In genomic region chr20:31675828-31676533, GRCh38 we compare ENCODE assay signal across 9 cellular contexts. TPM values are rescaled to one million over a fixed set of nuclear protein-coding genes. Genes with fewer than 3 reads are reported as not detected.
DNase-seq lines count a peak whose midpoint lies in the region; ATAC-seq, FAIRE-seq and TF ChIP-seq lines count a peak whose summit lies in the region.
"Had no signal": no experiment of that assay in that cellular context is flagged by ENCODE, and none has a peak within 500 bp of the region (broad histone marks: within the 10 kb centered on the region; RNA-seq: fewer than 3 reads in every experiment).

No MANE protein-coding gene starts in this region.

- no peak for ATAC-seq in Panc1
- no peak for ATAC-seq in GM21360 (IDR thresholded peaks at IDR 0.05; ENCODE audit: unreplicated experiment)

- H3K79me2 ChIP-seq in keratinocyte (ENCODE audit: control insufficient read depth, insufficient read depth, low read length): peaks cover 85% of the 10 kb centered on the region

- H3K4me3 Mint-ChIP-seq in activated naive CD4-positive, alpha-beta T cell treated with anti-CD3 and anti-CD28 coated beads for 36 hours: peak overlapping the region; percentile 84

- peak overlapping the region; percentile 27 for H3K27ac ChIP-seq in Panc1 (ENCODE audit: low read length)
- peak overlapping the region; percentile 45 for H3K27ac ChIP-seq in keratinocyte (ENCODE audit: control insufficient read depth, insufficient read depth, low read length)

- H3K4me1 Mint-ChIP-seq in activated naive CD4-positive, alpha-beta T cell treated with anti-CD3 and anti-CD28 coated beads for 36 hours (ENCODE audit: low read depth): peaks cover 82% of the 10 kb centered on the region

- no peak for FAIRE-seq in keratinocyte (lab: Jason Lieb, UNC)
- FAIRE-seq: A204.1 had no signal

- dilution Hi-C loops in keratinocyte (cut with MboI; ENCODE audit: extremely low pct_ligation_motif_present, low sequenced_read_pairs): no loop called here

- H2AFZ ChIP-seq in keratinocyte (ENCODE audit: control insufficient read depth, low read length): no peak overlapping the region

- H3K9me1 ChIP-seq in keratinocyte (ENCODE audit: control insufficient read depth, extremely low read depth, insufficient read depth, low read length): peaks cover 3% of the 10 kb centered on the region

- peaks cover 72% of the 10 kb centered on the region for H3K4me1 ChIP-seq in Panc1 (ENCODE audit: control insufficient read depth, insufficient read depth, low read length)
- H3K4me1 ChIP-seq in keratinocyte (ENCODE audit: control insufficient read depth, extremely low read depth, insufficient read depth, low read length): peaks cover 42% of the 10 kb centered on the region

- peak; percentile 50 to 69 for DNase-seq in NCI-H524 (lab: John Stamatoyannopoulos, UW)
- DNase-seq in NCI-H524 treated with DMSO at 0.1 percent for 48 hours (lab: John Stamatoyannopoulos, UW): no peak
- DNase-seq in Panc1 (ENCODE audit: low read depth, low spot score): no peak
- peak; percentile 89 for DNase-seq in activated naive CD4-positive, alpha-beta T cell treated with anti-CD3 and anti-CD28 coated beads for 36 hours
- DNase-seq in keratinocyte (ENCODE audit: low read depth, low spot score): no peak
- peak; percentile 37 to 58 for DNase-seq in stimulated activated CD4-positive, alpha-beta T cell treated with anti-CD3 and anti-CD28 coated beads, Interleukin-4, amount 100 ng/mL, for 48 hours (ENCODE audit: low read depth in 2 of 2)
- DNase-seq in NCI-H748 treated with DMSO at 0.1 percent for 48 hours (lab: John Stamatoyannopoulos, UW): no peak

- POLR2A ChIA-PET in Panc1 (lab: Charles Lee): interaction anchor here (0.6 kb wide), 1 partner anchor 50 kb away, joined by 3 read pairs; no protein-coding TSS in a partner anchor

- H3K4me3 ChIP-seq in Panc1 (ENCODE audit: low read depth in 2 of 2, low read length in 2 of 2) (no peak overlapping the region), keratinocyte (ENCODE audit: control insufficient read depth in 2 of 3, extremely low read depth in 1 of 3, insufficient read depth in 2 of 3, low read depth in 1 of 3, low read length in 3 of 3) (peak overlapping the region in 1 of 3 experiments; percentile 40)

- TF ChIP-seq CTCF in Panc1 (IDR thresholded peaks at IDR 0.05) (no peak), keratinocyte (optimal IDR thresholded peaks at IDR 0.05 in 1 of 3, IDR thresholded peaks at IDR 0.05 in 1 of 3, conservative IDR thresholded peaks at IDR 0.05 in 1 of 3; ENCODE audit: extremely low read depth in 1 of 3, insufficient read depth in 2 of 3, low read length in 3 of 3) (no peak)

- BruUV-seq in Panc1 (replicated peaks; lab: Mats Ljungman, UMichigan): TSS peak; percentile 5

- peaks cover 4% of the 10 kb centered on the region; the same call in 1 of the 2 replicates for H3K36me3 ChIP-seq in Panc1 (ENCODE audit: control insufficient read depth, insufficient read depth, low read length)
- H3K36me3 ChIP-seq in keratinocyte (ENCODE audit: control insufficient read depth in 2 of 2, extremely low read depth in 1 of 2, insufficient read depth in 2 of 2, low read length in 2 of 2): peaks cover 21 to 35% of the 10 kb centered on the region in 2 experiments

- no peaks in the 10 kb centered on the region for H3K9me3 Mint-ChIP-seq in activated naive CD4-positive, alpha-beta T cell treated with anti-CD3 and anti-CD28 coated beads for 36 hours

- peak overlapping the region; percentile 97 for H3K27ac Mint-ChIP-seq in activated naive CD4-positive, alpha-beta T cell treated with anti-CD3 and anti-CD28 coated beads for 36 hours

- H3K4me2 ChIP-seq in keratinocyte (ENCODE audit: control insufficient read depth, extremely low read depth, insufficient read depth, low read depth, low read length): peak overlapping the region; percentile 45

- no peaks in the 10 kb centered on the region for H3K9me3 ChIP-seq in Panc1 (ENCODE audit: control insufficient read depth, insufficient read depth, low read depth, low read length)
- no peaks in the 10 kb centered on the region for H3K9me3 ChIP-seq in keratinocyte (ENCODE audit: control insufficient read depth, low read depth, low read length)

- intact Hi-C loops in Panc1 (cut with micrococcal nuclease; ENCODE audit: unreplicated experiment): loop anchor here (5.0 kb wide), 1 partner anchor 46 kb away; the partner anchor contains the start of gene BCL2L1
- intact Hi-C loops in activated naive CD4-positive, alpha-beta T cell treated with anti-CD3 and anti-CD28 coated beads for 36 hours (cut with micrococcal nuclease): loop anchor here (1.0 to 5.0 kb wide), 6 partner anchors 14 to 104 kb away; partner anchors contain the start of genes BCL2L1 and TPX2

- H3K36me3 Mint-ChIP-seq in activated naive CD4-positive, alpha-beta T cell treated with anti-CD3 and anti-CD28 coated beads for 36 hours (ENCODE audit: low read depth): peaks cover 70% of the 10 kb centered on the region

- H3K27me3 ChIP-seq in Panc1 (ENCODE audit: control insufficient read depth, insufficient read depth, low read length): no peaks in the 10 kb centered on the region
- H3K27me3 ChIP-seq in keratinocyte (ENCODE audit: control insufficient read depth, extremely low read depth, insufficient read depth, low read length): no peaks in the 10 kb centered on the region

- CTCF ChIA-PET in Panc1 (lab: Charles Lee): interaction anchor here (0.6 to 1.8 kb wide), 7 partner anchors 8 to 416 kb away, joined by 3 to 9 read pairs (median 4); no protein-coding TSS in a partner anchor
- CTCF ChIA-PET in activated naive CD4-positive, alpha-beta T cell treated with anti-CD3 and anti-CD28 coated beads for 36 hours (lab: Charles Lee): interaction anchor here (0.9 to 8.6 kb wide), 11 partner anchors 9 to 115 kb away, joined by 3 to 103 read pairs (median 6); partner anchors contain the start of gene BCL2L1

- in situ Hi-C loops in Panc1 (cut with HindIII; ENCODE audit: low pct_unique_long_range_greater_than_20kb, low sequenced_read_pairs): no loop called here

- H3K9ac ChIP-seq in keratinocyte (ENCODE audit: control insufficient read depth, extremely low read depth, insufficient read depth, low read length): peak overlapping the region; percentile 16

- peaks cover 2% of the 10 kb centered on the region for H4K20me1 ChIP-seq in keratinocyte (ENCODE audit: control insufficient read depth, extremely low read depth, insufficient read depth, low read length)

- no peaks in the 10 kb centered on the region for H3K27me3 Mint-ChIP-seq in activated naive CD4-positive, alpha-beta T cell treated with anti-CD3 and anti-CD28 coated beads for 36 hours (ENCODE audit: low read depth)

RNA-seq across cellular contexts. Expression of gene COX4I2, which starts 38.3 kb away (rescaled TPM):
- not detected for total RNA-seq in Panc1 (2021; ENCODE audit: unreplicated experiment)
- not detected for polyA plus RNA-seq in Panc1 (2012; ENCODE audit: insufficient read length)
- total RNA-seq in activated naive CD4-positive, alpha-beta T cell treated with anti-CD3 and anti-CD28 coated beads for 36 hours: not detected
- polyA plus RNA-seq in keratinocyte: not detected in 3 replicates
- not detected for polyA plus RNA-seq in keratinocyte (2011; ENCODE audit: low read depth)
- polyA plus RNA-seq in keratinocyte (2011; cell fraction: cytosol; rRNA removed): not detected in 2 replicates
- polyA plus RNA-seq in keratinocyte (2011; cell fraction: nucleus; rRNA removed): not detected in 2 replicates
- polyA plus RNA-seq in keratinocyte (2012; ENCODE audit: low replicate concordance): not detected in 2 replicates
- not detected in 3 replicates for polyA minus RNA-seq in keratinocyte
- not detected for polyA minus RNA-seq in keratinocyte (2011; cell fraction: cytosol; rRNA and poly(A)+ RNA removed)
- not detected in 2 replicates for polyA minus RNA-seq in keratinocyte (2011; cell fraction: nucleus; rRNA and poly(A)+ RNA removed)

RNA-seq across cellular contexts. Expression of gene BCL2L1, which starts 46.7 kb away (rescaled TPM):
- 150 TPM for total RNA-seq in Panc1 (2021; ENCODE audit: unreplicated experiment)
- 127 TPM for polyA plus RNA-seq in Panc1 (2012; ENCODE audit: insufficient read length)
- total RNA-seq in activated naive CD4-positive, alpha-beta T cell treated with anti-CD3 and anti-CD28 coated beads for 36 hours: 10 to 100 TPM; 87.9 to 89.2 TPM
- polyA plus RNA-seq in keratinocyte: 90.0 to 142 TPM (median 109 TPM) in 3 replicates
- 197 TPM for polyA plus RNA-seq in keratinocyte (2011; ENCODE audit: low read depth)
- 118 and 127 TPM in 2 replicates for polyA plus RNA-seq in keratinocyte (2011; cell fraction: cytosol; rRNA removed)
- 135 and 145 TPM in 2 replicates for polyA plus RNA-seq in keratinocyte (2011; cell fraction: nucleus; rRNA removed)
- polyA plus RNA-seq in keratinocyte (2012; ENCODE audit: low replicate concordance): 123 and 151 TPM in 2 replicates
- 66.2 to 107 TPM (median 79.9 TPM) in 3 replicates for polyA minus RNA-seq in keratinocyte
- polyA minus RNA-seq in keratinocyte (2011; cell fraction: cytosol; rRNA and poly(A)+ RNA removed): 90.0 TPM
- 68.3 and 89.0 TPM in 2 replicates for polyA minus RNA-seq in keratinocyte (2011; cell fraction: nucleus; rRNA and poly(A)+ RNA removed)

Comparison
In these comparisons a context has a peak if more than half of its experiments do, and no peak if none do; other contexts are left out.
1. DNase-seq: peak in NCI-H524 (2 of 2), activated naive CD4-positive, alpha-beta T cell treated with anti-CD3 and anti-CD28 coated beads for 36 hours (single experiment) and stimulated activated CD4-positive, alpha-beta T cell treated with anti-CD3 and anti-CD28 coated beads, Interleukin-4, amount 100 ng/mL, for 48 hours (2 of 2); none in NCI-H524 treated with DMSO at 0.1 percent for 48 hours (single experiment), Panc1 (single experiment), keratinocyte (single experiment) and NCI-H748 treated with DMSO at 0.1 percent for 48 hours (single experiment).